8 cellular contexts compared by ENCODE assay signal in genomic region chrX:103686199-103687072, GRCh38. TPM values are rescaled to one million over a fixed set of nuclear protein-coding genes. Genes with fewer than 3 reads are reported as not detected.
DNase-seq lines count a peak whose midpoint lies in the region; TF ChIP-seq lines count a peak whose summit lies in the region.

Gene MORF4L2, minus strand, starts transcription at chrX:103686699. Its CDS starts 9,672 bp downstream, at chrX:103677027.

- H3K9me3 ChIP-seq in neural cell (ENCODE audit: low read length) (no peaks in the 10 kb centered on the region), stomach smooth muscle (ENCODE audit: control insufficient read depth in 2 of 2, low read length in 2 of 2) (no peaks in the 10 kb centered on the region)

- TF ChIP-seq EP300 in neural cell (conservative IDR thresholded peaks at IDR 0.05; ENCODE audit: poor library complexity, severe bottlenecking) = peak; percentile 61

- H3K4me3 ChIP-seq in H7 (ENCODE audit: insufficient read depth, low read depth, low read length) (peak within 1 kb of the TSS; percentile 80), neural cell (ENCODE audit: low read length) (peak within 1 kb of the TSS; percentile 73), stomach smooth muscle (ENCODE audit: low read length in 2 of 2) (peak within 1 kb of the TSS; percentile 80 to 83)

- H3F3A ChIP-seq in neural cell (ENCODE audit: insufficient read depth, low read length, poor library complexity, severe bottlenecking) = no peaks in the 10 kb centered on the region

- no peaks in the 10 kb centered on the region for H3K4me1 ChIP-seq in stomach smooth muscle (ENCODE audit: control insufficient read depth, insufficient read depth, low read length)

- H3K79me2 ChIP-seq in neural cell (replicated peaks; ENCODE audit: insufficient read depth, low read length) = peaks cover 29% of the 10 kb centered on the region

- TF ChIP-seq RAD21 in neural cell (conservative IDR thresholded peaks at IDR 0.05) = peak; percentile 31

- peak within 1 kb of the TSS; percentile 56 for H2AFZ ChIP-seq in neural cell (ENCODE audit: low read depth, low read length)

- DNase-seq in ELR (ENCODE audit: low read depth) (peak; percentile 97), H7 (peak; percentile 74), M059J (ENCODE audit: low read depth) (peak; percentile 99), SHP77 (lab: John Stamatoyannopoulos, UW) (peak; percentile 90 to 93), fibroblast of the conjunctiva (ENCODE audit: low read depth) (peak; percentile 99)
- peak; percentile 78 for DNase-seq in activated effector memory CD4-positive, alpha-beta T cell treated with Interleukin-2 at 50 U/mL for 16 hours

- no peaks in the 10 kb centered on the region for H3K9me2 ChIP-seq in neural cell (ENCODE audit: insufficient read depth, low read length)

- no peaks in the 10 kb centered on the region for H4K20me1 ChIP-seq in neural cell (ENCODE audit: insufficient read depth)

- H3K4me2 ChIP-seq in neural cell (ENCODE audit: low read length) = peak within 1 kb of the TSS; percentile 48

- H3K36me3 ChIP-seq in H7 (replicated peaks; ENCODE audit: control insufficient read depth, insufficient read depth, low read length) (peaks cover 17% of the 10 kb centered on the region), neural cell (ENCODE audit: insufficient read depth, low read length) (no peaks in the 10 kb centered on the region), stomach smooth muscle (ENCODE audit: control insufficient read depth in 2 of 2, insufficient read depth in 2 of 2, low read length in 2 of 2) (peaks cover 0 to 11% of the 10 kb centered on the region in 2 donors)

- H3K27me3 ChIP-seq in H7 (ENCODE audit: control insufficient read depth, insufficient read depth, low read length) = no peaks in the 10 kb centered on the region
- no peaks in the 10 kb centered on the region for H3K27me3 ChIP-seq in neural cell (ENCODE audit: insufficient read depth, low read depth, low read length)
- peaks cover 0 to 2% of the 10 kb centered on the region in 2 donors for H3K27me3 ChIP-seq in stomach smooth muscle (ENCODE audit: control insufficient read depth in 1 of 2, insufficient read depth in 2 of 2, low read length in 2 of 2)

- peak within 1 kb of the TSS; percentile 92 for H3K9ac ChIP-seq in neural cell (ENCODE audit: low read length)
- H3K9ac ChIP-seq in stomach smooth muscle (ENCODE audit: low read length in 2 of 2) = peak within 1 kb of the TSS; percentile 94 to 97

- H3K27ac ChIP-seq in neural cell (ENCODE audit: low read length) (peak within 1 kb of the TSS; percentile 99), stomach smooth muscle (ENCODE audit: low read length) (peak within 1 kb of the TSS; percentile 96)

- no peak for TF ChIP-seq CTCF in neural cell (IDR thresholded peaks at IDR 0.05; ENCODE audit: poor library complexity, severe bottlenecking)

TF ChIP-seq in neural cell, 6 proteins besides CTCF, POLR2A, EP300 and RAD21:
- TF ChIP-seq MXI1 (conservative IDR thresholded peaks at IDR 0.05; ENCODE audit: poor library complexity, severe bottlenecking) = no peak
- TF ChIP-seq REST (IDR thresholded peaks at IDR 0.05; ENCODE audit: borderline replicate concordance) = peak; percentile 80
- TF ChIP-seq TAF1 (IDR thresholded peaks at IDR 0.05; ENCODE audit: low read depth) = peak; percentile 91
- TF ChIP-seq EZH2 (IDR thresholded peaks at IDR 0.05; ENCODE audit: borderline replicate concordance, insufficient read depth, low read length, poor library complexity, severe bottlenecking) = no peak
- peak; percentile 98 for TF ChIP-seq POLR2AphosphoS5 (IDR thresholded peaks at IDR 0.05)
- TF ChIP-seq SMC3 (conservative IDR thresholded peaks at IDR 0.05; ENCODE audit: poor library complexity) = peak; percentile 21
TF ChIP-seq in neural cell: peak in this region for 4.

RNA-seq across cellular contexts. Expression of gene MORF4L2, which starts in this region (rescaled TPM):
- total RNA-seq in H7 (2014; rRNA removed; shearing (Covaris generic)) = 566 and 659 TPM in 2 replicates
- total RNA-seq in M059J (2014; rRNA removed; shearing (Covaris generic)) = 936 and 1,313 TPM in 2 replicates
- 1,340 and 1,433 TPM in 2 replicates for polyA plus RNA-seq in neural cell
- polyA minus RNA-seq in neural cell = 568 and 684 TPM in 2 replicates

Comparison
In these comparisons a context has a peak if more than half of its experiments do, and no peak if none do; other contexts are left out.
1. Peak in every context shown above with its lines: DNase-seq, H3K4me3 ChIP-seq and H3K27ac ChIP-seq.